8 cellular contexts compared by ENCODE assay signal in genomic region chr3:172561894-172562664, GRCh38. TPM values are rescaled to one million over a fixed set of nuclear protein-coding genes. Genes with fewer than 3 reads are reported as not detected.
DNase-seq lines count a peak whose midpoint lies in the region; ATAC-seq lines count a peak whose summit lies in the region.

No MANE protein-coding gene starts in this region.

- peak overlapping the region in 9 of 11 experiments; percentile 63 to 89 (median 82); a peak in 18 of 22 replicates for H3K4me2 ChIP-seq in BLaER1 treated with 17β-estradiol and CSF1 and Interleukin-3, amounts not matched to agents 10 nM and 100 nM

- no peaks in the 10 kb centered on the region for H3K36me3 ChIP-seq in BLaER1 treated with 17β-estradiol and CSF1 and Interleukin-3, amounts not matched to agents 10 nM and 100 nM
- no peaks in the 10 kb centered on the region for H3K36me3 ChIP-seq in adipocyte (ENCODE audit: control insufficient read depth, insufficient read depth, low read length, severe bottlenecking)
- no peaks in the 10 kb centered on the region for H3K36me3 ChIP-seq in mucosa of rectum (ENCODE audit: control insufficient read depth in 2 of 2, insufficient read depth in 2 of 2, low read length in 2 of 2)
- no peaks in the 10 kb centered on the region for H3K36me3 ChIP-seq in SJCRH30

- no peaks in the 10 kb centered on the region for H3K27me3 ChIP-seq in BLaER1 treated with 17β-estradiol and CSF1 and Interleukin-3, amounts not matched to agents 10 nM and 100 nM
- H3K27me3 ChIP-seq in adipocyte (replicated peaks; ENCODE audit: control insufficient read depth, insufficient read depth, low read length) (no peaks in the 10 kb centered on the region), mucosa of rectum (ENCODE audit: control insufficient read depth in 2 of 2, insufficient read depth in 2 of 2, low read length in 2 of 2) (no peaks in the 10 kb centered on the region), SJCRH30 (no peaks in the 10 kb centered on the region)

- peak overlapping the region in 2 of 10 experiments; percentile 36 to 38; a peak in 3 of 20 replicates for H3K4me3 ChIP-seq in BLaER1 treated with 17β-estradiol and CSF1 and Interleukin-3, amounts not matched to agents 10 nM and 100 nM
- H3K4me3 ChIP-seq in adipocyte (ENCODE audit: low read length) (peak overlapping the region; percentile 62), mucosa of rectum (ENCODE audit: low read length in 2 of 2) (peak overlapping the region in 1 of 2 donors; percentile 49), SJCRH30 (no peak overlapping the region)

- H3K9ac ChIP-seq in BLaER1 treated with 17β-estradiol and CSF1 and Interleukin-3, amounts not matched to agents 10 nM and 100 nM, result peak overlapping the region in 9 of 11 experiments; percentile 8 to 75 (median 59); a peak in 14 of 22 replicates
- H3K9ac ChIP-seq in adipocyte (ENCODE audit: low read length) (peak overlapping the region; percentile 74), mucosa of rectum (ENCODE audit: low read depth in 1 of 2, low read length in 2 of 2) (peak overlapping the region; percentile 27 to 46)

- ATAC-seq in HG02759 (IDR thresholded peaks at IDR 0.05; ENCODE audit: unreplicated experiment), result peak; percentile 20

- H3K4me1 ChIP-seq in BLaER1 treated with 17β-estradiol and CSF1 and Interleukin-3, amounts not matched to agents 10 nM and 100 nM, result peaks cover 9 to 86% (median 76%) of the 10 kb centered on the region in 10 experiments
- H3K4me1 ChIP-seq in adipocyte (ENCODE audit: control insufficient read depth, insufficient read depth, low read length), result peaks cover 56% of the 10 kb centered on the region
- peaks cover 21 to 33% of the 10 kb centered on the region in 2 donors for H3K4me1 ChIP-seq in mucosa of rectum (ENCODE audit: control insufficient read depth in 2 of 2, insufficient read depth in 2 of 2, low read length in 2 of 2)
- H3K4me1 ChIP-seq in SJCRH30, result no peaks in the 10 kb centered on the region

- peaks cover 0 to 11% (median 0%) of the 10 kb centered on the region in 11 experiments; a peak in 7 of 22 replicates for H3K9me3 ChIP-seq in BLaER1 treated with 17β-estradiol and CSF1 and Interleukin-3, amounts not matched to agents 10 nM and 100 nM (replicated peaks in 1 of 11)
- H3K9me3 ChIP-seq in adipocyte (ENCODE audit: control insufficient read depth, low read length), result no peaks in the 10 kb centered on the region
- no peaks in the 10 kb centered on the region for H3K9me3 ChIP-seq in mucosa of rectum (ENCODE audit: control insufficient read depth in 2 of 2, low read length in 2 of 2)
- no peaks in the 10 kb centered on the region for H3K9me3 ChIP-seq in SJCRH30 (replicated peaks)

- peak overlapping the region; percentile 11 to 90 (median 85); a peak in 20 of 22 replicates for H3K27ac ChIP-seq in BLaER1 treated with 17β-estradiol and CSF1 and Interleukin-3, amounts not matched to agents 10 nM and 100 nM
- peak overlapping the region; percentile 74 to 91 for H3K27ac ChIP-seq in mucosa of rectum (ENCODE audit: low read depth in 2 of 2, low read length in 2 of 2)
- no peak overlapping the region for H3K27ac ChIP-seq in SJCRH30

- DNase-seq in adipocyte (ENCODE audit: low read depth) (no peak), NCI-H187 (lab: John Stamatoyannopoulos, UW) (no peak), SJCRH30 (no peak), cerebellar cortex (ENCODE audit: low spot score) (no peak), T1000 (lab: John Stamatoyannopoulos, UW) (no peak)

- H4K20me1 ChIP-seq in BLaER1 treated with 17β-estradiol and CSF1 and Interleukin-3, amounts not matched to agents 10 nM and 100 nM, result no peaks in the 10 kb centered on the region

RNA-seq across cellular contexts. Expression of gene TNFSF10, which starts 38.8 kb away (rescaled TPM):
- total RNA-seq in SJCRH30 (2014; rRNA removed; shearing (Covaris generic)), result not detected in 2 replicates
